In genomic region chr3:151210676-151211381, GRCh38 we compare ENCODE assay signal across 8 cellular contexts. TPM values are rescaled to one million over a fixed set of nuclear protein-coding genes. Genes with fewer than 3 reads are reported as not detected.
DNase-seq lines count a peak whose midpoint lies in the region; ATAC-seq and TF ChIP-seq lines count a peak whose summit lies in the region.

No MANE protein-coding gene starts in this region.

- H3K9me3 Mint-ChIP-seq in activated CD8-positive, alpha-beta memory T cell treated with anti-CD3 and anti-CD28 coated beads, Interleukin-2, amount 10 ng/mL, durations not matched to agents 7 days and 5 days (ENCODE audit: low read depth): no peaks in the 10 kb centered on the region
- no peaks in the 10 kb centered on the region for H3K9me3 Mint-ChIP-seq in activated CD4-positive, alpha-beta memory T cell treated with anti-CD3 and anti-CD28 coated beads for 36 hours

- H3K36me3 ChIP-seq in osteoblast (ENCODE audit: insufficient read depth, low read length): no peaks in the 10 kb centered on the region

- H4K20me1 ChIP-seq in osteoblast (ENCODE audit: insufficient read depth, low read length): no peaks in the 10 kb centered on the region

- no peaks in the 10 kb centered on the region for H3K79me2 ChIP-seq in osteoblast (ENCODE audit: insufficient read depth, low read length)

- no peak overlapping the region for H2AFZ ChIP-seq in osteoblast (ENCODE audit: low read length)

- peak; percentile 46 for ATAC-seq in activated CD8-positive, alpha-beta memory T cell treated with anti-CD3 and anti-CD28 coated beads, Interleukin-2, amount 10 ng/mL, durations not matched to agents 7 days and 5 days
- ATAC-seq in HG03064 (IDR thresholded peaks at IDR 0.05; ENCODE audit: low read depth, unreplicated experiment): peak; percentile 78

- POLR2A ChIA-PET in activated CD4-positive, alpha-beta memory T cell treated with anti-CD3 and anti-CD28 coated beads for 36 hours (lab: Charles Lee): interaction anchor here (0.6 to 2.2 kb wide), 7 partner anchors 10 to 1002 kb away, joined by 3 to 21 read pairs (median 5); no protein-coding TSS in a partner anchor

- peak; percentile 18 for TF ChIP-seq CTCF in osteoblast (IDR thresholded peaks at IDR 0.05; ENCODE audit: extremely low read depth, low read depth, low read length)

- H3K4me3 Mint-ChIP-seq in activated CD8-positive, alpha-beta memory T cell treated with anti-CD3 and anti-CD28 coated beads, Interleukin-2, amount 10 ng/mL, durations not matched to agents 7 days and 5 days: peak overlapping the region; percentile 52
- H3K4me3 Mint-ChIP-seq in activated CD4-positive, alpha-beta memory T cell treated with anti-CD3 and anti-CD28 coated beads for 36 hours: peak overlapping the region; percentile 62

- no peak overlapping the region for H3K4me2 ChIP-seq in osteoblast (ENCODE audit: insufficient read depth, low read length)

- H3K27ac ChIP-seq in osteoblast (ENCODE audit: low read depth, low read length): no peak overlapping the region

- H3K27me3 Mint-ChIP-seq in activated CD8-positive, alpha-beta memory T cell treated with anti-CD3 and anti-CD28 coated beads, Interleukin-2, amount 10 ng/mL, durations not matched to agents 7 days and 5 days: no peaks in the 10 kb centered on the region
- no peaks in the 10 kb centered on the region for H3K27me3 Mint-ChIP-seq in activated CD4-positive, alpha-beta memory T cell treated with anti-CD3 and anti-CD28 coated beads for 36 hours

- peaks cover 2% of the 10 kb centered on the region for H3K36me3 Mint-ChIP-seq in activated CD8-positive, alpha-beta memory T cell treated with anti-CD3 and anti-CD28 coated beads, Interleukin-2, amount 10 ng/mL, durations not matched to agents 7 days and 5 days
- H3K36me3 Mint-ChIP-seq in activated CD4-positive, alpha-beta memory T cell treated with anti-CD3 and anti-CD28 coated beads for 36 hours: no peaks in the 10 kb centered on the region

- peaks cover 61% of the 10 kb centered on the region for H3K4me1 Mint-ChIP-seq in activated CD8-positive, alpha-beta memory T cell treated with anti-CD3 and anti-CD28 coated beads, Interleukin-2, amount 10 ng/mL, durations not matched to agents 7 days and 5 days
- peaks cover 61% of the 10 kb centered on the region for H3K4me1 Mint-ChIP-seq in activated CD4-positive, alpha-beta memory T cell treated with anti-CD3 and anti-CD28 coated beads for 36 hours (ENCODE audit: low read depth)

- no peaks in the 10 kb centered on the region for H3K9me3 ChIP-seq in osteoblast (ENCODE audit: low read depth, low read length)

- peak; percentile 57 for DNase-seq in activated CD8-positive, alpha-beta memory T cell treated with anti-CD3 and anti-CD28 coated beads, Interleukin-2, amount 10 ng/mL, durations not matched to agents 7 days and 5 days
- no peak for DNase-seq in activated CD8-positive, alpha-beta memory T cell treated with anti-CD3 and anti-CD28 coated beads, Interleukin-2, amount 50 U/mL, for 48 hours
- no peak for DNase-seq in activated CD4-positive, alpha-beta memory T cell treated with anti-CD3 and anti-CD28 coated beads for 36 hours
- DNase-seq in osteoblast (ENCODE audit: insufficient read length, low spot score, missing footprints) (no peak), NCI-H1930 (lab: John Stamatoyannopoulos, UW) (no peak), mesenteric fat pad (ENCODE audit: low spot score) (no peak)
- DNase-seq in activated CD4-positive, CD25-positive, alpha-beta regulatory T cell (lab: John Stamatoyannopoulos, UW): no peak

- intact Hi-C loops in activated CD4-positive, alpha-beta memory T cell treated with anti-CD3 and anti-CD28 coated beads for 36 hours (cut with micrococcal nuclease): no loop called here

- CTCF ChIA-PET in activated CD8-positive, alpha-beta memory T cell treated with anti-CD3 and anti-CD28 coated beads, Interleukin-2, amount 10 ng/mL, durations not matched to agents 7 days and 5 days (lab: Charles Lee): interaction anchor here (0.8 to 5.7 kb wide), 21 partner anchors 8 to 628 kb away, joined by 3 to 63 read pairs (median 4); partner anchors contain the start of genes GPR171 and P2RY14
- CTCF ChIA-PET in activated CD4-positive, alpha-beta memory T cell treated with anti-CD3 and anti-CD28 coated beads for 36 hours (lab: Charles Lee): interaction anchor here (0.6 to 2.5 kb wide), 10 partner anchors 10 to 586 kb away, joined by 3 to 22 read pairs (median 3); no protein-coding TSS in a partner anchor

- H3K4me1 ChIP-seq in osteoblast (ENCODE audit: insufficient read depth, low read length): no peaks in the 10 kb centered on the region

- peak overlapping the region; percentile 90 for H3K27ac Mint-ChIP-seq in activated CD8-positive, alpha-beta memory T cell treated with anti-CD3 and anti-CD28 coated beads, Interleukin-2, amount 10 ng/mL, durations not matched to agents 7 days and 5 days
- H3K27ac Mint-ChIP-seq in activated CD4-positive, alpha-beta memory T cell treated with anti-CD3 and anti-CD28 coated beads for 36 hours: peak overlapping the region; percentile 91

- no peak overlapping the region for H3K4me3 ChIP-seq in osteoblast (ENCODE audit: insufficient read depth, low read length)

- H3K27me3 ChIP-seq in osteoblast (ENCODE audit: insufficient read depth, low read length): no peaks in the 10 kb centered on the region

RNA-seq across cellular contexts. Expression of gene GPR171, which starts 7.8 kb away (rescaled TPM):
- 100 to 1,000 TPM; 153 to 218 TPM for total RNA-seq in activated CD8-positive, alpha-beta memory T cell treated with anti-CD3 and anti-CD28 coated beads, Interleukin-2, amount 10 ng/mL, durations not matched to agents 7 days and 5 days
- 10 to 100 TPM; 70.7 to 74.0 TPM for total RNA-seq in activated CD4-positive, alpha-beta memory T cell treated with anti-CD3 and anti-CD28 coated beads for 36 hours
- total RNA-seq in osteoblast (not detected in 2 replicates), mesenteric fat pad (1.8 TPM)

Comparison
In these comparisons a context has a peak if more than half of its experiments do, and no peak if none do; other contexts are left out.
1. RNA of gene GPR171, which starts 7.8 kb away (total RNA-seq): 153 to 218 TPM in activated CD8-positive, alpha-beta memory T cell treated with anti-CD3 and anti-CD28 coated beads, Interleukin-2, amount 10 ng/mL, durations not matched to agents 7 days and 5 days and 70.7 to 74.0 TPM in activated CD4-positive, alpha-beta memory T cell treated with anti-CD3 and anti-CD28 coated beads for 36 hours; 1.8 TPM in mesenteric fat pad (single experiment) and not detected in osteoblast; every median in the first group is over 10 times any median in the second.